2 cellular contexts compared by ENCODE assay signal in the genomic region with DNA sequence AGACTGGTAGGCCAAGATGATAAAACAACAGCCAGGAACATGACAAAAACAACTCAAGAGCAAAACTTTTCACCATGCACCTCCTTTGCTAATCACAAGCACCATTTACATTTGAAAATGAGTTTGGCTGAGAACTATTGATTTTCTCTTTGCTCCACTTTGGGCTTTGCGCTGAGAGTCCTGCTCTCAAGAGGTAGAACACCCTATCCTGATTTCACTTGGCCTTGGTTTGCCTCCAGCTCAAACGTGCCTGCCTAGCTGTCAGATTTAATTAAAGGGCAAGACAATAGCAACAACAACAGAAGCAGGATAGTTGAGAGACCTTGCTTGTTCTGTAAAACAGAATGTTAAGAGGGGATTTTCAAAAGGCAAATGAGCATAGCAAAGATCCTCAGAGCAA.
TF ChIP-seq lines count a peak whose summit lies in the region.

No MANE protein-coding gene starts in this region.

TF ChIP-seq in HepG2, 621 proteins besides CTCF, POLR2A, EP300 and RAD21:
- TF ChIP-seq, protein P1, sequence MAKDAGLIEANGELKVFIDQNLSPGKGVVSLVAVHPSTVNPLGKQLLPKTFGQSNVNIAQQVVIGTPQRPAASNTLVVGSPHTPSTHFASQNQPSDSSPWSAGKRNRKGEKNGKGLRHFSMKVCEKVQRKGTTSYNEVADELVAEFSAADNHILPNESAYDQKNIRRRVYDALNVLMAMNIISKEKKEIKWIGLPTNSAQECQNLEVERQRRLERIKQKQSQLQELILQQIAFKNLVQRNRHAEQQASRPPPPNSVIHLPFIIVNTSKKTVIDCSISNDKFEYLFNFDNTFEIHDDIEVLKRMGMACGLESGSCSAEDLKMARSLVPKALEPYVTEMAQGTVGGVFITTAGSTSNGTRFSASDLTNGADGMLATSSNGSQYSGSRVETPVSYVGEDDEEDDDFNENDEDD (CRISPR knock-in tag; IDR thresholded peaks at IDR 0.05; ENCODE audit: borderline replicate concordance): no peak
- TF ChIP-seq KLF6 (CRISPR knock-in tag; IDR thresholded peaks at IDR 0.05): no peak
- TF ChIP-seq SNAPC2 (CRISPR knock-in tag; IDR thresholded peaks at IDR 0.05): no peak
- TF ChIP-seq, protein P2, sequence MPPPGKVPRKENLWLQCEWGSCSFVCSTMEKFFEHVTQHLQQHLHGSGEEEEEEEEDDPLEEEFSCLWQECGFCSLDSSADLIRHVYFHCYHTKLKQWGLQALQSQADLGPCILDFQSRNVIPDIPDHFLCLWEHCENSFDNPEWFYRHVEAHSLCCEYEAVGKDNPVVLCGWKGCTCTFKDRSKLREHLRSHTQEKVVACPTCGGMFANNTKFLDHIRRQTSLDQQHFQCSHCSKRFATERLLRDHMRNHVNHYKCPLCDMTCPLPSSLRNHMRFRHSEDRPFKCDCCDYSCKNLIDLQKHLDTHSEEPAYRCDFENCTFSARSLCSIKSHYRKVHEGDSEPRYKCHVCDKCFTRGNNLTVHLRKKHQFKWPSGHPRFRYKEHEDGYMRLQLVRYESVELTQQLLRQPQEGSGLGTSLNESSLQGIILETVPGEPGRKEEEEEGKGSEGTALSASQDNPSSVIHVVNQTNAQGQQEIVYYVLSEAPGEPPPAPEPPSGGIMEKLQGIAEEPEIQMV (CRISPR knock-in tag; IDR thresholded peaks at IDR 0.05; ENCODE audit: low read depth): no peak
- TF ChIP-seq ZSCAN25 (CRISPR knock-in tag; IDR thresholded peaks at IDR 0.05): no peak
- no peak for TF ChIP-seq EZH2 (conservative IDR thresholded peaks at IDR 0.05; ENCODE audit: low read depth, low read length)
- no peak for TF ChIP-seq ZNF761 (CRISPR knock-in tag; conservative IDR thresholded peaks at IDR 0.05)
- no peak for TF ChIP-seq SRY (CRISPR knock-in tag; IDR thresholded peaks at IDR 0.05)
- TF ChIP-seq, protein P3, sequence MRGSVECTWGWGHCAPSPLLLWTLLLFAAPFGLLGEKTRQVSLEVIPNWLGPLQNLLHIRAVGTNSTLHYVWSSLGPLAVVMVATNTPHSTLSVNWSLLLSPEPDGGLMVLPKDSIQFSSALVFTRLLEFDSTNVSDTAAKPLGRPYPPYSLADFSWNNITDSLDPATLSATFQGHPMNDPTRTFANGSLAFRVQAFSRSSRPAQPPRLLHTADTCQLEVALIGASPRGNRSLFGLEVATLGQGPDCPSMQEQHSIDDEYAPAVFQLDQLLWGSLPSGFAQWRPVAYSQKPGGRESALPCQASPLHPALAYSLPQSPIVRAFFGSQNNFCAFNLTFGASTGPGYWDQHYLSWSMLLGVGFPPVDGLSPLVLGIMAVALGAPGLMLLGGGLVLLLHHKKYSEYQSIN (CRISPR knock-in tag; IDR thresholded peaks at IDR 0.05; ENCODE audit: borderline replicate concordance): no peak
- TF ChIP-seq ZKSCAN8 (CRISPR knock-in tag; IDR thresholded peaks at IDR 0.05; ENCODE audit: borderline replicate concordance): no peak
- TF ChIP-seq, protein P4, sequence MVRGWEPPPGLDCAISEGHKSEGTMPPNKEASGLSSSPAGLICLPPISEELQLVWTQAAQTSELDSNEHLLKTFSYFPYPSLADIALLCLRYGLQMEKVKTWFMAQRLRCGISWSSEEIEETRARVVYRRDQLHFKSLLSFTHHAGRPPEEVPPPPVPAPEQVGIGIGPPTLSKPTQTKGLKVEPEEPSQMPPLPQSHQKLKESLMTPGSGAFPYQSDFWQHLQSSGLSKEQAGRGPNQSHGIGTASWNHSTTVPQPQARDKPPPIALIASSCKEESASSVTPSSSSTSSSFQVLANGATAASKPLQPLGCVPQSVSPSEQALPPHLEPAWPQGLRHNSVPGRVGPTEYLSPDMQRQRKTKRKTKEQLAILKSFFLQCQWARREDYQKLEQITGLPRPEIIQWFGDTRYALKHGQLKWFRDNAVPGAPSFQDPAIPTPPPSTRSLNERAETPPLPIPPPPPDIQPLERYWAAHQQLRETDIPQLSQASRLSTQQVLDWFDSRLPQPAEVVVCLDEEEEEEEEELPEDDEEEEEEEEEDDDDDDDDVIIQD (CRISPR knock-in tag; IDR thresholded peaks at IDR 0.05; ENCODE audit: low read depth): no peak
- TF ChIP-seq, protein P5, sequence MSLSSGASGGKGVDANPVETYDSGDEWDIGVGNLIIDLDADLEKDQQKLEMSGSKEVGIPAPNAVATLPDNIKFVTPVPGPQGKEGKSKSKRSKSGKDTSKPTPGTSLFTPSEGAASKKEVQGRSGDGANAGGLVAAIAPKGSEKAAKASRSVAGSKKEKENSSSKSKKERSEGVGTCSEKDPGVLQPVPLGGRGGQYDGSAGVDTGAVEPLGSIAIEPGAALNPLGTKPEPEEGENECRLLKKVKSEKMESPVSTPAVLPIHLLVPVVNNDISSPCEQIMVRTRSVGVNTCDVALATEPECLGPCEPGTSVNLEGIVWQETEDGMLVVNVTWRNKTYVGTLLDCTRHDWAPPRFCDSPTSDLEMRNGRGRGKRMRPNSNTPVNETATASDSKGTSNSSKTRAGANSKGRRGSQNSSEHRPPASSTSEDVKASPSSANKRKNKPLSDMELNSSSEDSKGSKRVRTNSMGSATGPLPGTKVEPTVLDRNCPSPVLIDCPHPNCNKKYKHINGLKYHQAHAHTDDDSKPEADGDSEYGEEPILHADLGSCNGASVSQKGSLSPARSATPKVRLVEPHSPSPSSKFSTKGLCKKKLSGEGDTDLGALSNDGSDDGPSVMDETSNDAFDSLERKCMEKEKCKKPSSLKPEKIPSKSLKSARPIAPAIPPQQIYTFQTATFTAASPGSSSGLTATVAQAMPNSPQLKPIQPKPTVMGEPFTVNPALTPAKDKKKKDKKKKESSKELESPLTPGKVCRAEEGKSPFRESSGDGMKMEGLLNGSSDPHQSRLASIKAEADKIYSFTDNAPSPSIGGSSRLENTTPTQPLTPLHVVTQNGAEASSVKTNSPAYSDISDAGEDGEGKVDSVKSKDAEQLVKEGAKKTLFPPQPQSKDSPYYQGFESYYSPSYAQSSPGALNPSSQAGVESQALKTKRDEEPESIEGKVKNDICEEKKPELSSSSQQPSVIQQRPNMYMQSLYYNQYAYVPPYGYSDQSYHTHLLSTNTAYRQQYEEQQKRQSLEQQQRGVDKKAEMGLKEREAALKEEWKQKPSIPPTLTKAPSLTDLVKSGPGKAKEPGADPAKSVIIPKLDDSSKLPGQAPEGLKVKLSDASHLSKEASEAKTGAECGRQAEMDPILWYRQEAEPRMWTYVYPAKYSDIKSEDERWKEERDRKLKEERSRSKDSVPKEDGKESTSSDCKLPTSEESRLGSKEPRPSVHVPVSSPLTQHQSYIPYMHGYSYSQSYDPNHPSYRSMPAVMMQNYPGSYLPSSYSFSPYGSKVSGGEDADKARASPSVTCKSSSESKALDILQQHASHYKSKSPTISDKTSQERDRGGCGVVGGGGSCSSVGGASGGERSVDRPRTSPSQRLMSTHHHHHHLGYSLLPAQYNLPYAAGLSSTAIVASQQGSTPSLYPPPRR (CRISPR knock-in tag; IDR thresholded peaks at IDR 0.05; ENCODE audit: borderline replicate concordance): no peak
- no peak for TF ChIP-seq ZMYM4 (CRISPR knock-in tag; IDR thresholded peaks at IDR 0.05)
- no peak for TF ChIP-seq ZNF296 (CRISPR knock-in tag; conservative IDR thresholded peaks at IDR 0.05)
- no peak for TF ChIP-seq ZNF253 (CRISPR knock-in tag; IDR thresholded peaks at IDR 0.05; ENCODE audit: borderline replicate concordance)
- TF ChIP-seq HCFC1 (IDR thresholded peaks at IDR 0.05; ENCODE audit: low read depth, low read length): no peak
- no peak for TF ChIP-seq ZNF883 (CRISPR knock-in tag; IDR thresholded peaks at IDR 0.05; ENCODE audit: not compliant biosample characterization)
- TF ChIP-seq ZNF570 (CRISPR knock-in tag; IDR thresholded peaks at IDR 0.05; ENCODE audit: borderline replicate concordance): no peak

TF ChIP-seq in H1, 55 proteins besides CTCF, POLR2A, EP300 and RAD21:
- TF ChIP-seq SUZ12 (IDR thresholded peaks at IDR 0.05; ENCODE audit: low read length): no peak
- no peak for TF ChIP-seq KDM4A (IDR thresholded peaks at IDR 0.05; ENCODE audit: low read depth, low read length, severe bottlenecking)
- TF ChIP-seq RBBP5 (IDR thresholded peaks at IDR 0.05; ENCODE audit: borderline replicate concordance, low read depth, low read length): no peak
- no peak for TF ChIP-seq EZH2 (IDR thresholded peaks at IDR 0.05; ENCODE audit: low read depth, low read length, severe bottlenecking)
- no peak for TF ChIP-seq POU5F1 (IDR thresholded peaks at IDR 0.05; ENCODE audit: low read depth, low read length)
- no peak for TF ChIP-seq SAP30 (IDR thresholded peaks at IDR 0.05; ENCODE audit: insufficient read depth, insufficient replicate concordance, low read length)
- TF ChIP-seq TAF1 (IDR thresholded peaks at IDR 0.05; ENCODE audit: low read depth, low read length): no peak
- no peak for TF ChIP-seq JUND (IDR thresholded peaks at IDR 0.05; ENCODE audit: low read length)
- no peak for TF ChIP-seq KDM1A (IDR thresholded peaks at IDR 0.05; ENCODE audit: borderline replicate concordance, low read length)
- no peak for TF ChIP-seq JUN (IDR thresholded peaks at IDR 0.05; ENCODE audit: low read depth, low read length)
- no peak for TF ChIP-seq YY1 (IDR thresholded peaks at IDR 0.05; ENCODE audit: low read depth, low read length)
- no peak for TF ChIP-seq RNF2 (IDR thresholded peaks at IDR 0.05; ENCODE audit: borderline replicate concordance, low read depth, low read length, missing control alignments, poor library complexity, severe bottlenecking)
- TF ChIP-seq BCL11A (IDR thresholded peaks at IDR 0.05; ENCODE audit: low read depth in 2 of 2, low read length in 2 of 2): no peak
- TF ChIP-seq CEBPB (IDR thresholded peaks at IDR 0.05; ENCODE audit: low read depth, low read length): no peak
